In the genomic region with DNA sequence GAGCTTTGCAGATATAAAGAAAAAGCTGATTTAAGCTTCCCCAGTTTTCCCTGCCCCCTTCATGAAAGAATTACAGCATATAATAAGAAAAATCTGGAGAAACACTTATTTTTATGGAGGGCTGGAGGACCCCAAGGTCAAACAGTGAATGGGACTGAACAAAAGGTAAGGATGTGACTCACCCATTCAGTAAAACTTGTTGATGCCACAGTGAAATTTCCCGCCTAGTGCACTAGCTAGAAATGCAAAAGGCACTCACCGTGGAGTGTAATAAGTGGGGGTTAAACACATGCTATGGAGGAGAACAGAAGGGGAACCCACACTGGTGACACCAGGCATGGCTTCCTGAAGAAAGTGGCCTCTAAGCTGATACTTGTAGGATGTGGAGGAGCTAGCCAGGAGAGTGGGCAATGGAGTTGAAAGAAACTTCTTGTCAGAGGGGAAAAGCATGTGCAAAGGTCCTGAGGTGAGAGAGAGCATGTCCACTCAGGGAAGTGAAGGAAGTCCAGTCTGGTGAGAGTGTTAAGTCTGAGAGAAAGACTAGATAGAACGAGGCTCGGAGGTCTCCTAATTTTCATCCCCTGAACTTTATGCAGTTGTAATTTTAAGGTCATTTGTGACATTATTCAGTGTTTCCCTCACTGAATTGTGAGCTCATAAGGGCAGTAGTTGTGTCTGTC, we compare ENCODE assay signal across 21 cellular contexts.
"Had no signal": no experiment of that assay in that cellular context is flagged by ENCODE, and none has a peak within 500 bp of the region (broad histone marks: within the 10 kb centered on the region; RNA-seq: fewer than 3 reads in every experiment).

No MANE protein-coding gene starts in this region.

- H3K27me3 ChIP-seq: foreskin keratinocyte, neutrophil, ovary had no signal

- H3K4me1 ChIP-seq: foreskin keratinocyte had no signal

- H3K4me3 ChIP-seq: ovary, smooth muscle cell had no signal

- H3K27ac ChIP-seq: foreskin keratinocyte, neutrophil, ovary had no signal

- H3K4me1 Mint-ChIP-seq: activated B cell treated with CpG ODN at 0.5 μM for 24 hours; activated CD4-positive, alpha-beta T cell treated with anti-CD3 and anti-CD28 coated beads for 36 hours had no signal

- H3K9me3 ChIP-seq: neutrophil, ovary had no signal

- H3K9me3 Mint-ChIP-seq: activated B cell treated with CpG ODN at 0.5 μM for 24 hours; natural killer cell; stimulated activated naive B cell treated with anti-CD40 and anti-IgM and Interleukin-4, amounts not matched to agents 10 μg/mL and 1 μg/mL and 100 μg/mL, for 72 hours had no signal

- H3K27ac Mint-ChIP-seq: activated B cell treated with CpG ODN at 0.5 μM for 24 hours; activated CD4-positive, alpha-beta T cell treated with anti-CD3 and anti-CD28 coated beads for 36 hours; activated T-cell treated with anti-CD3 and anti-CD28 coated beads, Interleukin-2, amount 50 U/mL, for 72 hours; stimulated activated naive B cell treated with anti-CD40 and anti-IgM and Interleukin-4, amounts not matched to agents 10 μg/mL and 1 μg/mL and 100 μg/mL, for 72 hours; T-helper 17 cell had no signal

- DNase-seq: activated B cell treated with CpG ODN at 0.5 μM for 24 hours; activated CD4-positive, alpha-beta T cell treated with anti-CD3 and anti-CD28 coated beads for 36 hours; activated CD4-positive, alpha-beta T cell treated with anti-CD3 and anti-CD28 coated beads, Interleukin-2, amount 50 U/mL, for 48 hours; activated gamma-delta T cell; activated T-cell treated with anti-CD3 and anti-CD28 coated beads, Interleukin-2, amount 50 U/mL, for 72 hours; amygdala; cortex of kidney; foreskin keratinocyte; kidney; mammary epithelial cell; midbrain; natural killer cell; ovary; stimulated activated CD4-positive, alpha-beta T cell treated with anti-CD3 and anti-CD28 coated beads, Interleukin-15, amount 100 ng/mL, for 24 hours; stimulated activated naive B cell treated with anti-CD40 and anti-IgM and Interleukin-4, amounts not matched to agents 10 μg/mL and 1 μg/mL and 100 μg/mL, for 72 hours; T-helper 17 cell; trophoblast cell had no signal

- FAIRE-seq: kidney had no signal

- H3K27me3 Mint-ChIP-seq: activated B cell treated with CpG ODN at 0.5 μM for 24 hours; activated CD4-positive, alpha-beta T cell treated with anti-CD3 and anti-CD28 coated beads for 36 hours; stimulated activated naive B cell treated with anti-CD40 and anti-IgM and Interleukin-4, amounts not matched to agents 10 μg/mL and 1 μg/mL and 100 μg/mL, for 72 hours; T-helper 17 cell had no signal

- ATAC-seq: activated CD4-positive, alpha-beta T cell treated with anti-CD3 and anti-CD28 coated beads for 36 hours; activated T-cell treated with anti-CD3 and anti-CD28 coated beads, Interleukin-2, amount 50 U/mL, for 72 hours; foreskin keratinocyte; left lobe of liver; natural killer cell; sciatic nerve; stimulated activated naive B cell treated with anti-CD40 and anti-IgM and Interleukin-4, amounts not matched to agents 10 μg/mL and 1 μg/mL and 100 μg/mL, for 72 hours; T-helper 17 cell had no signal

- H3K4me3 Mint-ChIP-seq: activated B cell treated with CpG ODN at 0.5 μM for 24 hours; activated CD4-positive, alpha-beta T cell treated with anti-CD3 and anti-CD28 coated beads for 36 hours; activated T-cell treated with anti-CD3 and anti-CD28 coated beads, Interleukin-2, amount 50 U/mL, for 72 hours; natural killer cell; stimulated activated naive B cell treated with anti-CD40 and anti-IgM and Interleukin-4, amounts not matched to agents 10 μg/mL and 1 μg/mL and 100 μg/mL, for 72 hours; T-helper 17 cell had no signal
